Comparison of ENCODE assay signal across 1 cellular context in genomic region chr19:57632987-57633831, GRCh38.
A peak's percentile ranks its signal among the peaks of the same experiment; 100 is the strongest.
TF ChIP-seq lines count a peak whose summit lies in the region.

TSS of gene ZNF211 (plus strand) at chr19:57633168. CDS start at chr19:57633347, 179 bp downstream.

TF ChIP-seq in GM12878, 131 proteins besides CTCF, POLR2A, EP300 and RAD21 (continued from another document and continues in another):
- TF ChIP-seq ZNF687 (IDR thresholded peaks at IDR 0.05) (no peak), HSF1 (IDR thresholded peaks at IDR 0.05; ENCODE audit: low read depth, low read length) (no peak), SMAD1 (IDR thresholded peaks at IDR 0.05; ENCODE audit: low read depth, partially characterized antibody) (no peak), IRF5 (IDR thresholded peaks at IDR 0.05; ENCODE audit: borderline replicate concordance) (no peak), ATF3 (IDR thresholded peaks at IDR 0.05; ENCODE audit: borderline replicate concordance, extremely low read depth, low read depth, low read length) (no peak), STAT3 (IDR thresholded peaks at IDR 0.05; ENCODE audit: low read depth, low read length) (no peak), ETV6 (conservative IDR thresholded peaks at IDR 0.05 in 1 of 2, IDR thresholded peaks at IDR 0.05 in 1 of 2; ENCODE audit: borderline replicate concordance in 1 of 2, low read depth in 1 of 2) (no peak), RAD51 (IDR thresholded peaks at IDR 0.05) (no peak), TARDBP (IDR thresholded peaks at IDR 0.05; ENCODE audit: borderline replicate concordance) (no peak), RB1 (IDR thresholded peaks at IDR 0.05; ENCODE audit: borderline replicate concordance) (peak; percentile 20; the same call in 1 of the 2 replicates), MTA2 (IDR thresholded peaks at IDR 0.05; ENCODE audit: low read depth) (no peak), ATF2 (IDR thresholded peaks at IDR 0.05; ENCODE audit: low read length) (no peak), ATF7 (IDR thresholded peaks at IDR 0.05; ENCODE audit: low read depth) (no peak), FOXK2 (IDR thresholded peaks at IDR 0.05) (no peak), NFYA (IDR thresholded peaks at IDR 0.05; ENCODE audit: borderline replicate concordance, low read depth, low read length) (peak; percentile 46; the same call in 1 of the 2 replicates), SP1 (IDR thresholded peaks at IDR 0.05; ENCODE audit: low read depth, low read length) (peak; percentile 95), NFIC (IDR thresholded peaks at IDR 0.05; ENCODE audit: low read depth, low read length) (no peak), ZNF207 (IDR thresholded peaks at IDR 0.05; ENCODE audit: borderline replicate concordance) (no peak; the same call in 1 of the 2 replicates), NBN (IDR thresholded peaks at IDR 0.05) (0 out of 2 replicates have a peak, but pooled peaks have one; percentile 47), ZNF384 (IDR thresholded peaks at IDR 0.05; ENCODE audit: borderline replicate concordance, low read depth, low read length) (no peak), STAT1 (conservative IDR thresholded peaks at IDR 0.05) (peak; percentile 57; the same call in 1 of the 2 replicates), ELK1 (IDR thresholded peaks at IDR 0.05; ENCODE audit: low read depth, low read length) (0 out of 2 replicates have a peak, but pooled peaks have one; percentile 46), RCOR1 (conservative IDR thresholded peaks at IDR 0.05; ENCODE audit: low read depth, low read length) (no peak), KAT2A (conservative IDR thresholded peaks at IDR 0.05; ENCODE audit: control insufficient read depth, low read depth, low read length) (no peak), MTA3 (IDR thresholded peaks at IDR 0.05; ENCODE audit: borderline replicate concordance, low read length) (no peak), IRF3 (IDR thresholded peaks at IDR 0.05) (peak; percentile 70; the same call in 1 of the 2 replicates), CBFB (IDR thresholded peaks at IDR 0.05; ENCODE audit: low read depth) (no peak), CREB1 (IDR thresholded peaks at IDR 0.05; ENCODE audit: low read depth) (peak; percentile 82), KDM1A (IDR thresholded peaks at IDR 0.05; ENCODE audit: borderline replicate concordance) (no peak), ZBTB4 (CRISPR knock-in tag; IDR thresholded peaks at IDR 0.05) (no peak), MYC (IDR thresholded peaks at IDR 0.05; ENCODE audit: insufficient read depth, insufficient read length, insufficient replicate concordance, low read length, severe bottlenecking) (no peak), ZSCAN29 (IDR thresholded peaks at IDR 0.05) (no peak), BACH1 (IDR thresholded peaks at IDR 0.05; ENCODE audit: borderline replicate concordance) (no peak), E4F1 (IDR thresholded peaks at IDR 0.05; ENCODE audit: borderline replicate concordance, partially characterized antibody) (peak; percentile 67), BMI1 (IDR thresholded peaks at IDR 0.05; ENCODE audit: borderline replicate concordance) (no peak), SREBF1 (IDR thresholded peaks at IDR 0.05; ENCODE audit: low read length) (peak; percentile 57), IRF4 (IDR thresholded peaks at IDR 0.05; ENCODE audit: low read depth, low read length) (no peak), IKZF1 (conservative IDR thresholded peaks at IDR 0.05) (peak; percentile 88), MYB (IDR thresholded peaks at IDR 0.05; ENCODE audit: borderline replicate concordance, low read depth, low read length) (no peak), POLR2AphosphoS2 (IDR thresholded peaks at IDR 0.05; ENCODE audit: low read depth, low read length) (peak; percentile 58; the same call in 1 of the 2 replicates), BCL3 (IDR thresholded peaks at IDR 0.05; ENCODE audit: borderline replicate concordance, insufficient read depth, low read depth, low read length, poor library complexity, severe bottlenecking) (no peak), SPI1 (IDR thresholded peaks at IDR 0.05; ENCODE audit: borderline replicate concordance, insufficient read depth, low read depth, low read length) (no peak), BCL11A (IDR thresholded peaks at IDR 0.05; ENCODE audit: low read depth, low read length) (0 out of 2 replicates have a peak, but pooled peaks have one; percentile 7), BHLHE40 (IDR thresholded peaks at IDR 0.05; ENCODE audit: borderline replicate concordance in 1 of 2, low read depth in 2 of 2, low read length in 1 of 2) (peak in 1 of 2 experiments; percentile 35; a peak in 1 of 4 replicates), TAF1 (IDR thresholded peaks at IDR 0.05; ENCODE audit: borderline replicate concordance, low read depth, low read length) (peak; percentile 61; the same call in 1 of the 2 replicates), POLR2AphosphoS5 (IDR thresholded peaks at IDR 0.05; ENCODE audit: low read length) (peak; percentile 67; the same call in 1 of the 2 replicates)
